23 cellular contexts compared by ENCODE assay signal in genomic region chr2:72130671-72131360, GRCh38. TPM values are rescaled to one million over a fixed set of nuclear protein-coding genes. Genes with fewer than 3 reads are reported as not detected.
A peak's percentile ranks its signal among the peaks of the same experiment; 100 is the strongest.
DNase-seq lines count a peak whose midpoint lies in the region; ATAC-seq lines count a peak whose summit lies in the region.
"Had no signal": no experiment of that assay in that cellular context is flagged by ENCODE, and none has a peak within 500 bp of the region (broad histone marks: within the 10 kb centered on the region; RNA-seq: fewer than 3 reads in every experiment).

No MANE protein-coding gene starts in this region.

- no peaks in the 10 kb centered on the region for H3K9me3 Mint-ChIP-seq in activated CD4-positive, alpha-beta memory T cell treated with anti-CD3 and anti-CD28 coated beads for 36 hours
- no peaks in the 10 kb centered on the region for H3K9me3 Mint-ChIP-seq in activated CD4-positive, alpha-beta memory T cell treated with anti-CD3 and anti-CD28 coated beads, Interleukin-2, amount 10 ng/mL, durations not matched to agents 7 days and 5 days
- H3K9me3 Mint-ChIP-seq: T-helper 2 cell treated with Interferon-gamma antibody and Interleukin-4, amounts not matched to agents 5 μg/mL and 100 μg/mL, for 36 hours had no signal

- H3K4me3 ChIP-seq in SK-N-MC = no peak overlapping the region
- H3K4me3 ChIP-seq: esophagus muscularis mucosa, left ventricle myocardium inferior, SJSA1, vagina had no signal

- peaks cover 35% of the 10 kb centered on the region for H3K36me3 ChIP-seq in SK-N-MC (ENCODE audit: insufficient read depth, low read length)
- H3K36me3 ChIP-seq: esophagus muscularis mucosa, left ventricle myocardium inferior, SJSA1, vagina had no signal

- POLR2A ChIA-PET in activated CD4-positive, alpha-beta memory T cell treated with anti-CD3 and anti-CD28 coated beads for 36 hours (lab: Charles Lee) = no interaction called here
- POLR2A ChIA-PET in activated CD4-positive, alpha-beta memory T cell treated with anti-CD3 and anti-CD28 coated beads, Interleukin-2, amount 10 ng/mL, durations not matched to agents 7 days and 5 days (lab: Charles Lee) = no interaction called here

- intact Hi-C loops in activated CD4-positive, alpha-beta memory T cell treated with anti-CD3 and anti-CD28 coated beads for 36 hours (cut with micrococcal nuclease) = no loop called here
- intact Hi-C loops in sciatic nerve (cut with DNase I) = loop anchor here (10.0 kb wide), 1 partner anchor 196 kb away; no protein-coding TSS in a partner anchor

- no peak for ATAC-seq in sciatic nerve
- ATAC-seq: activated CD8-positive, alpha-beta T cell treated with anti-CD3 and anti-CD28 coated beads, Interleukin-2, amount 10 ng/mL, durations not matched to agents 7 days and 5 days had no signal

- CTCF ChIA-PET in activated CD4-positive, alpha-beta memory T cell treated with anti-CD3 and anti-CD28 coated beads for 36 hours (lab: Charles Lee) = no interaction called here
- CTCF ChIA-PET in activated CD4-positive, alpha-beta memory T cell treated with anti-CD3 and anti-CD28 coated beads, Interleukin-2, amount 10 ng/mL, durations not matched to agents 7 days and 5 days (lab: Charles Lee) = no interaction called here

- no peak overlapping the region for H3K4me3 Mint-ChIP-seq in activated CD4-positive, alpha-beta memory T cell treated with anti-CD3 and anti-CD28 coated beads for 36 hours
- no peak overlapping the region for H3K4me3 Mint-ChIP-seq in activated CD4-positive, alpha-beta memory T cell treated with anti-CD3 and anti-CD28 coated beads, Interleukin-2, amount 10 ng/mL, durations not matched to agents 7 days and 5 days
- H3K4me3 Mint-ChIP-seq: activated CD8-positive, alpha-beta T cell treated with anti-CD3 and anti-CD28 coated beads, Interleukin-2, amount 10 ng/mL, durations not matched to agents 7 days and 5 days; T-helper 2 cell treated with Interferon-gamma antibody and Interleukin-4, amounts not matched to agents 5 μg/mL and 100 μg/mL, for 36 hours had no signal

- no peak overlapping the region for H3K9ac ChIP-seq in SK-N-MC (ENCODE audit: insufficient read length)
- H3K9ac ChIP-seq: parathyroid adenoma had no signal

- peak; percentile 3 for DNase-seq in activated CD4-positive, alpha-beta memory T cell treated with anti-CD3 and anti-CD28 coated beads for 36 hours
- no peak for DNase-seq in activated CD4-positive, alpha-beta memory T cell treated with anti-CD3 and anti-CD28 coated beads, Interleukin-2, amount 10 ng/mL, durations not matched to agents 7 days and 5 days
- DNase-seq in SK-N-MC (ENCODE audit: low read depth, low spot score) (no peak), left kidney (ENCODE audit: low read depth, low spot score) (peak; percentile 41), sciatic nerve (ENCODE audit: low spot score) (peak; percentile 49), Kasumi-1 (lab: John Stamatoyannopoulos, UW) (no peak), D341Med (ENCODE audit: low spot score) (no peak)
- DNase-seq in stimulated activated CD4-positive, alpha-beta T cell treated with anti-CD3 and anti-CD28 coated beads, Interleukin-4, amount 100 ng/mL, for 4 hours = no peak
- DNase-seq: activated CD4-positive, CD25-positive, alpha-beta regulatory T cell; activated CD8-positive, alpha-beta T cell treated with anti-CD3 and anti-CD28 coated beads, Interleukin-2, amount 10 ng/mL, durations not matched to agents 7 days and 5 days; Calu3; caudate nucleus; effector CD4-positive, alpha-beta T cell; EL; left ventricle myocardium inferior; NCI-H1436; NCI-H2171 treated with DMSO at 0.1 percent for 48 hours; OCI-M1 had no signal

- no peak overlapping the region for H3K27ac Mint-ChIP-seq in activated CD4-positive, alpha-beta memory T cell treated with anti-CD3 and anti-CD28 coated beads for 36 hours
- H3K27ac Mint-ChIP-seq in activated CD4-positive, alpha-beta memory T cell treated with anti-CD3 and anti-CD28 coated beads, Interleukin-2, amount 10 ng/mL, durations not matched to agents 7 days and 5 days = no peak overlapping the region
- H3K27ac Mint-ChIP-seq: activated CD8-positive, alpha-beta T cell treated with anti-CD3 and anti-CD28 coated beads, Interleukin-2, amount 10 ng/mL, durations not matched to agents 7 days and 5 days; T-helper 2 cell treated with Interferon-gamma antibody and Interleukin-4, amounts not matched to agents 5 μg/mL and 100 μg/mL, for 36 hours had no signal

- no peaks in the 10 kb centered on the region for H3K4me1 Mint-ChIP-seq in activated CD4-positive, alpha-beta memory T cell treated with anti-CD3 and anti-CD28 coated beads for 36 hours (ENCODE audit: low read depth)
- no peaks in the 10 kb centered on the region for H3K4me1 Mint-ChIP-seq in activated CD4-positive, alpha-beta memory T cell treated with anti-CD3 and anti-CD28 coated beads, Interleukin-2, amount 10 ng/mL, durations not matched to agents 7 days and 5 days

- H3K36me3 Mint-ChIP-seq in activated CD4-positive, alpha-beta memory T cell treated with anti-CD3 and anti-CD28 coated beads for 36 hours = no peaks in the 10 kb centered on the region
- H3K36me3 Mint-ChIP-seq in activated CD4-positive, alpha-beta memory T cell treated with anti-CD3 and anti-CD28 coated beads, Interleukin-2, amount 10 ng/mL, durations not matched to agents 7 days and 5 days (ENCODE audit: low read depth) = no peaks in the 10 kb centered on the region

- H3K9me3 ChIP-seq in SK-N-MC (ENCODE audit: low read depth, low read length) = no peaks in the 10 kb centered on the region
- H3K9me3 ChIP-seq: esophagus muscularis mucosa, left ventricle myocardium inferior, SJSA1, vagina had no signal

- H3K27ac ChIP-seq in SK-N-MC = peak overlapping the region; percentile 16; the same call in 1 of the 2 replicates
- H3K27ac ChIP-seq: esophagus muscularis mucosa, left ventricle myocardium inferior, parathyroid adenoma, SJSA1, vagina had no signal

- H3K27me3 Mint-ChIP-seq in activated CD4-positive, alpha-beta memory T cell treated with anti-CD3 and anti-CD28 coated beads for 36 hours = peaks cover 3% of the 10 kb centered on the region
- H3K27me3 Mint-ChIP-seq in activated CD4-positive, alpha-beta memory T cell treated with anti-CD3 and anti-CD28 coated beads, Interleukin-2, amount 10 ng/mL, durations not matched to agents 7 days and 5 days = no peaks in the 10 kb centered on the region

RNA-seq across cellular contexts. Expression of gene CYP26B1, which starts 16.8 kb away (rescaled TPM):
- total RNA-seq in activated CD4-positive, alpha-beta memory T cell treated with anti-CD3 and anti-CD28 coated beads for 36 hours = not detected
- total RNA-seq in activated CD4-positive, alpha-beta memory T cell treated with anti-CD3 and anti-CD28 coated beads, Interleukin-2, amount 10 ng/mL, durations not matched to agents 7 days and 5 days = not detected
- 12.7 TPM for total RNA-seq in sciatic nerve
- total RNA-seq: activated CD8-positive, alpha-beta T cell treated with anti-CD3 and anti-CD28 coated beads, Interleukin-2, amount 10 ng/mL, durations not matched to agents 7 days and 5 days had no signal

Comparison
In these comparisons a context has a peak if more than half of its experiments do, and no peak if none do; other contexts are left out.
1. DNase-seq: peak in activated CD4-positive, alpha-beta memory T cell treated with anti-CD3 and anti-CD28 coated beads for 36 hours (single experiment), left kidney (single experiment) and sciatic nerve (single experiment); none in activated CD4-positive, alpha-beta memory T cell treated with anti-CD3 and anti-CD28 coated beads, Interleukin-2, amount 10 ng/mL, durations not matched to agents 7 days and 5 days (single experiment), SK-N-MC (single experiment), Kasumi-1 (0 of 2), stimulated activated CD4-positive, alpha-beta T cell treated with anti-CD3 and anti-CD28 coated beads, Interleukin-4, amount 100 ng/mL, for 4 hours (0 of 2) and D341Med (single experiment).
2. RNA of gene CYP26B1, which starts 16.8 kb away (total RNA-seq): 12.7 TPM in sciatic nerve (single experiment); not detected in activated CD4-positive, alpha-beta memory T cell treated with anti-CD3 and anti-CD28 coated beads, Interleukin-2, amount 10 ng/mL, durations not matched to agents 7 days and 5 days and not detected in activated CD4-positive, alpha-beta memory T cell treated with anti-CD3 and anti-CD28 coated beads for 36 hours; every median in the first group is over 10 times any median in the second.